In genomic region chr2:160328748-160329147, GRCh38 we compare ENCODE assay signal across 20 cellular contexts.
DNase-seq lines count a peak whose midpoint lies in the region; ATAC-seq and TF ChIP-seq lines count a peak whose summit lies in the region.
"Had no signal": no experiment of that assay in that cellular context is flagged by ENCODE, and none has a peak within 500 bp of the region (broad histone marks: within the 10 kb centered on the region; RNA-seq: fewer than 3 reads in every experiment).

No MANE protein-coding gene starts in this region.

- H4K20me1 ChIP-seq in PC-3 (ENCODE audit: low read length) = no peaks in the 10 kb centered on the region

- DNase-seq in NCI-H1105 treated with DMSO at 0.1 percent for 48 hours (lab: John Stamatoyannopoulos, UW) (peak; percentile 19), NCI-H1105 (lab: John Stamatoyannopoulos, UW) (no peak), right atrium auricular region (ENCODE audit: low spot score) (no peak), right cardiac atrium (no peak), fibroblast of pulmonary artery (ENCODE audit: low read depth) (peak; percentile 21), KBM-7 (no peak), PC-3 (no peak), upper lobe of left lung (no peak)
- DNase-seq: 8988T; adrenal gland; gastrocnemius medialis; Karpas-422; NCI-H1436 treated with DMSO at 0.1 percent for 48 hours; NCI-H510A; PC-9; retina; stimulated activated CD4-positive, alpha-beta T cell treated with anti-CD3 and anti-CD28 coated beads, Interleukin-2, amount 100 ng/mL, for 24 hours had no signal

- TF ChIP-seq POLR2A in upper lobe of left lung (IDR thresholded peaks at IDR 0.05) = no peak

- TF ChIP-seq EP300 in upper lobe of left lung (IDR thresholded peaks at IDR 0.05) = no peak

- POLR2A ChIA-PET in PC-3 (lab: Charles Lee; ENCODE audit: unreplicated experiment) = no interaction called here

- intact Hi-C loops in right cardiac atrium (cut with DNase I) = loop anchor here in 2 of 4 donors (10.0 kb wide), 3 partner anchors 76 to 646 kb away; no protein-coding TSS in a partner anchor
- intact Hi-C loops in PC-3 (cut with micrococcal nuclease) = loop anchor here (10.0 kb wide), 1 partner anchor 166 kb away; the partner anchor contains the start of gene RBMS1

- 15% methylated on average over 3 of the region's 3 CpGs for WGBS in right cardiac atrium
- 23 to 44% methylated on average over 3 of the region's 3 CpGs for WGBS in upper lobe of left lung, 2 donors

- H3K4me3 ChIP-seq in right atrium auricular region = no peak overlapping the region
- no peak overlapping the region for H3K4me3 ChIP-seq in right cardiac atrium (ENCODE audit: low read length)
- H3K4me3 ChIP-seq in fibroblast of pulmonary artery (replicated peaks; ENCODE audit: low read depth, low read length) = no peak overlapping the region
- no peak overlapping the region for H3K4me3 ChIP-seq in PC-3 (ENCODE audit: low read length)
- no peak overlapping the region for H3K4me3 ChIP-seq in upper lobe of left lung
- H3K4me3 ChIP-seq: adrenal gland, neural progenitor cell, PC-9 had no signal

- CTCF ChIA-PET in PC-3 (lab: Charles Lee) = no interaction called here

- peaks cover 90% of the 10 kb centered on the region for H3K79me2 ChIP-seq in PC-3 (ENCODE audit: low read length)

- H2AFZ ChIP-seq in PC-3 (ENCODE audit: low read length) = no peak overlapping the region
- H2AFZ ChIP-seq: neural progenitor cell, PC-9 had no signal

- peaks cover 3% of the 10 kb centered on the region for H3F3A ChIP-seq in PC-3 (ENCODE audit: low read length, unreplicated experiment)

- no peak overlapping the region for H3K4me2 ChIP-seq in PC-3 (ENCODE audit: low read length)
- H3K4me2 ChIP-seq: neural progenitor cell, PC-9 had no signal

- H3K4me1 ChIP-seq in right atrium auricular region = peaks cover 0 to 96% of the 10 kb centered on the region in 2 donors
- peaks cover 17% of the 10 kb centered on the region for H3K4me1 ChIP-seq in right cardiac atrium (ENCODE audit: control insufficient read depth, insufficient read depth, low read length)
- H3K4me1 ChIP-seq in PC-3 (ENCODE audit: insufficient read depth, low read length) = peaks cover 19% of the 10 kb centered on the region
- peaks cover 48 to 65% (median 57%) of the 10 kb centered on the region in 4 donors for H3K4me1 ChIP-seq in upper lobe of left lung

- no peak for TF ChIP-seq CTCF in right atrium auricular region (IDR thresholded peaks at IDR 0.05)
- TF ChIP-seq CTCF in fibroblast of pulmonary artery (IDR thresholded peaks at IDR 0.05; ENCODE audit: low read length, missing control alignments) = no peak
- TF ChIP-seq CTCF in PC-3 (conservative IDR thresholded peaks at IDR 0.05; ENCODE audit: low read depth, low read length) = no peak
- no peak for TF ChIP-seq CTCF in upper lobe of left lung (IDR thresholded peaks at IDR 0.05)

- H3K36me3 ChIP-seq in right atrium auricular region (no peaks in the 10 kb centered on the region), PC-3 (ENCODE audit: low read depth, low read length) (no peaks in the 10 kb centered on the region), upper lobe of left lung (no peaks in the 10 kb centered on the region)
- H3K36me3 ChIP-seq: adrenal gland, gastrocnemius medialis, neural progenitor cell had no signal

- H3K9me2 ChIP-seq in PC-3 (replicated peaks; ENCODE audit: low read length) = no peaks in the 10 kb centered on the region

- no peaks in the 10 kb centered on the region for H3K27me3 ChIP-seq in right atrium auricular region
- no peaks in the 10 kb centered on the region for H3K27me3 ChIP-seq in right cardiac atrium (ENCODE audit: control insufficient read depth, insufficient read depth)
- H3K27me3 ChIP-seq in PC-3 (ENCODE audit: low read length) = no peaks in the 10 kb centered on the region
- no peaks in the 10 kb centered on the region for H3K27me3 ChIP-seq in upper lobe of left lung
- H3K27me3 ChIP-seq: adrenal gland, gastrocnemius medialis, neural progenitor cell had no signal

- in situ Hi-C loops in KBM-7 (cut with MboI; ENCODE audit: low pct_unique_long_range_greater_than_20kb, low sequenced_read_pairs) = no loop called here

- ATAC-seq in right cardiac atrium = no peak
- no peak for ATAC-seq in PC-3
- no peak for ATAC-seq in upper lobe of left lung (ENCODE audit: low FRiP score in 2 of 2)

- H3K9ac ChIP-seq in PC-3 (ENCODE audit: low read length) = no peak overlapping the region
- H3K9ac ChIP-seq: neural progenitor cell had no signal

- BruUV-seq in PC-3 (replicated peaks; lab: Mats Ljungman, UMichigan) = no TSS peak

- H3K9me3 ChIP-seq in right atrium auricular region (no peaks in the 10 kb centered on the region), right cardiac atrium (ENCODE audit: control insufficient read depth, low read length) (no peaks in the 10 kb centered on the region), PC-3 (ENCODE audit: low read length) (no peaks in the 10 kb centered on the region), upper lobe of left lung (no peaks in the 10 kb centered on the region)
- H3K9me3 ChIP-seq: adrenal gland, gastrocnemius medialis had no signal

- H3K27ac ChIP-seq in right atrium auricular region (peak overlapping the region; percentile 45 to 57), right cardiac atrium (ENCODE audit: low read length) (no peak overlapping the region), PC-3 (ENCODE audit: low read length) (no peak overlapping the region), upper lobe of left lung (peak overlapping the region in 1 of 4 donors; percentile 5)
- H3K27ac ChIP-seq: adrenal gland, C4-2B, gastrocnemius medialis, HL-60, neural progenitor cell, PC-9 had no signal

Comparison
In these comparisons a context has a peak if more than half of its experiments do, and no peak if none do; other contexts are left out.
1. DNase-seq: peak in NCI-H1105 treated with DMSO at 0.1 percent for 48 hours (single experiment) and fibroblast of pulmonary artery (single experiment); none in NCI-H1105 (single experiment), right atrium auricular region (single experiment), right cardiac atrium (0 of 3), KBM-7 (single experiment), PC-3 (single experiment) and upper lobe of left lung (0 of 2).
2. H3K27ac ChIP-seq: peak in right atrium auricular region (2 of 2); none in right cardiac atrium (single experiment) and PC-3 (single experiment).